Comparison of ENCODE assay signal across 17 cellular contexts in genomic region chr17:49588726-49589555, GRCh38. TPM values are rescaled to one million over a fixed set of nuclear protein-coding genes. Genes with fewer than 3 reads are reported as not detected.
DNase-seq lines count a peak whose midpoint lies in the region; ATAC-seq and TF ChIP-seq lines count a peak whose summit lies in the region.
"Had no signal": no experiment of that assay in that cellular context is flagged by ENCODE, and none has a peak within 500 bp of the region (broad histone marks: within the 10 kb centered on the region; RNA-seq: fewer than 3 reads in every experiment).

No MANE protein-coding gene starts in this region.

- peak overlapping the region; percentile 23 for H3K27ac Mint-ChIP-seq in osteocyte (ENCODE audit: unreplicated experiment)
- H3K27ac Mint-ChIP-seq: dendritic cell treated with granulocyte-macrophage colony-stimulating factor and Interleukin-4, amounts not matched to agents 40 ng/mL and 50 ng/mL, for 4 days; mesothelial cell of epicardium; WTC11 had no signal

- H3K36me3 Mint-ChIP-seq in osteocyte (ENCODE audit: unreplicated experiment) = peaks cover 28% of the 10 kb centered on the region
- H3K36me3 Mint-ChIP-seq: WTC11 had no signal

- H3K27me3 Mint-ChIP-seq in osteocyte (ENCODE audit: unreplicated experiment) = no peaks in the 10 kb centered on the region
- H3K27me3 Mint-ChIP-seq: dendritic cell treated with granulocyte-macrophage colony-stimulating factor and Interleukin-4, amounts not matched to agents 40 ng/mL and 50 ng/mL, for 4 days had no signal

- no peaks in the 10 kb centered on the region for H3K9me3 Mint-ChIP-seq in osteocyte (ENCODE audit: unreplicated experiment)
- H3K9me3 Mint-ChIP-seq: CD8-positive, alpha-beta T cell; dendritic cell treated with granulocyte-macrophage colony-stimulating factor and Interleukin-4, amounts not matched to agents 40 ng/mL and 50 ng/mL, for 4 days; mesothelial cell of epicardium; WTC11 had no signal

- H3K4me3 Mint-ChIP-seq in osteocyte (ENCODE audit: unreplicated experiment) = no peak overlapping the region
- H3K4me3 Mint-ChIP-seq: CD8-positive, alpha-beta T cell; dendritic cell treated with granulocyte-macrophage colony-stimulating factor and Interleukin-4, amounts not matched to agents 40 ng/mL and 50 ng/mL, for 4 days; mesothelial cell of epicardium; WTC11 had no signal

- no peak for TF ChIP-seq CTCF in osteocyte (IDR thresholded peaks at IDR 0.05)

- peak; percentile 90 for DNase-seq in EH (ENCODE audit: low read depth)
- DNase-seq in M059J (ENCODE audit: low read depth) = peak; percentile 67
- peak; percentile 67 for DNase-seq in dedifferentiated amniotic fluid mesenchymal stem cell (ENCODE audit: extremely low spot score)
- peak; percentile 44 for DNase-seq in osteocyte (ENCODE audit: extremely low spot score, unreplicated experiment)
- DNase-seq in NCI-H1105 (lab: John Stamatoyannopoulos, UW) = no peak
- DNase-seq in NCI-H1417 (lab: John Stamatoyannopoulos, UW) = no peak
- DNase-seq: CD8-positive, alpha-beta T cell; foreskin keratinocyte; NCI-H1436 treated with DMSO at 0.1 percent for 48 hours; NCI-H226; pancreas had no signal

- ATAC-seq in HG03342 (IDR thresholded peaks at IDR 0.05; ENCODE audit: unreplicated experiment) (no peak), GM21717 (IDR thresholded peaks at IDR 0.05; ENCODE audit: unreplicated experiment) (no peak)
- ATAC-seq: CD8-positive, alpha-beta T cell; foreskin keratinocyte; K562; WTC11 had no signal

- H3K4me1 Mint-ChIP-seq in osteocyte (ENCODE audit: unreplicated experiment) = peaks cover 14% of the 10 kb centered on the region
- H3K4me1 Mint-ChIP-seq: mesothelial cell of epicardium had no signal

RNA-seq across cellular contexts. Expression of gene NXPH3, which starts 13.3 kb away (rescaled TPM):
- 3.5 and 5.2 TPM in 2 replicates for total RNA-seq in M059J (2014; rRNA removed; shearing (Covaris generic))
- 1.3 and 1.6 TPM in 2 replicates for total RNA-seq in osteocyte
- total RNA-seq: CD8-positive, alpha-beta T cell had no signal

Comparison
In these comparisons a context has a peak if more than half of its experiments do, and no peak if none do; other contexts are left out.
1. DNase-seq: peak in EH (single experiment), M059J (single experiment), dedifferentiated amniotic fluid mesenchymal stem cell (single experiment) and osteocyte (single experiment); none in NCI-H1105 (single experiment) and NCI-H1417 (0 of 3).